In genomic region chr2:195419033-195419432, GRCh38 we compare ENCODE assay signal across 35 cellular contexts.
"Had no signal": no experiment of that assay in that cellular context is flagged by ENCODE, and none has a peak within 500 bp of the region (broad histone marks: within the 10 kb centered on the region; RNA-seq: fewer than 3 reads in every experiment).

No MANE protein-coding gene starts in this region.

- DNase-seq: activated B cell treated with CpG ODN at 0.5 μM for 24 hours; activated CD4-positive, alpha-beta memory T cell treated with anti-CD3 and anti-CD28 coated beads for 36 hours; activated CD4-positive, alpha-beta T cell treated with anti-CD3 and anti-CD28 coated beads for 4 hours; activated CD4-positive, alpha-beta T cell treated with anti-CD3 and anti-CD28 coated beads, Interleukin-2, amount 10 ng/mL, durations not matched to agents 24 days and 14 days; activated CD4-positive, alpha-beta T cell treated with anti-CD3 and anti-CD28 coated beads, Interleukin-2, amount 50 U/mL, for 1 hour; activated CD4-positive, alpha-beta T cell treated with anti-CD3 and anti-CD28 coated beads, Interleukin-2, amount 50 U/mL, for 4 hours; activated CD4-positive, CD25-positive, alpha-beta regulatory T cell treated with anti-CD3 and anti-CD28 coated beads, Interleukin-2, amount 50 U/mL, for 72 hours; activated CD8-positive, alpha-beta memory T cell treated with anti-CD3 and anti-CD28 coated beads, Interleukin-2, amount 50 U/mL, for 4 hours; activated CD8-positive, alpha-beta T cell treated with anti-CD3 and anti-CD28 coated beads for 36 hours; activated effector memory CD4-positive, alpha-beta T cell treated with anti-CD3 and anti-CD28 coated beads, Interleukin-2, amount 50 U/mL, for 16 hours; activated gamma-delta T cell treated with Interleukin-2 at 50 U/mL for 16 hours; activated naive CD4-positive, alpha-beta T cell; activated naive CD4-positive, alpha-beta T cell treated with anti-CD3 and anti-CD28 coated beads for 36 hours; activated naive CD4-positive, alpha-beta T cell treated with anti-CD3 and anti-CD28 coated beads, Interleukin-2, amount 50 U/mL, for 16 hours; activated naive CD8-positive, alpha-beta T cell treated with anti-CD3 and anti-CD28 coated beads for 36 hours; activated T-cell treated with anti-CD3 and anti-CD28 coated beads for 4 hours; activated T-cell treated with anti-CD3 and anti-CD28 coated beads, Interleukin-2, amount 50 U/mL, for 1 hour; activated T-cell treated with anti-CD3 and anti-CD28 coated beads, Interleukin-2, amount 50 U/mL, for 4 hours; activated T-cell treated with anti-CD3 and anti-CD28 coated beads, Interleukin-2, amount 50 U/mL, for 72 hours; adrenal gland; amniotic stem cell; aorta; body of pancreas; brain microvascular endothelial cell; central memory CD4-positive, alpha-beta T cell; T-helper 1 cell; T-helper 2 cell; T-helper 9 cell had no signal

- H3K4me3 ChIP-seq: adrenal gland, body of pancreas, breast epithelium had no signal

- H3K4me1 ChIP-seq: adrenal gland, body of pancreas, breast epithelium had no signal

- H3K27me3 Mint-ChIP-seq: activated B cell treated with CpG ODN at 0.5 μM for 24 hours; activated CD4-positive, alpha-beta memory T cell treated with anti-CD3 and anti-CD28 coated beads for 36 hours; activated CD4-positive, alpha-beta T cell treated with anti-CD3 and anti-CD28 coated beads, Interleukin-2, amount 10 ng/mL, durations not matched to agents 24 days and 14 days; activated CD8-positive, alpha-beta T cell treated with anti-CD3 and anti-CD28 coated beads for 36 hours; activated naive CD8-positive, alpha-beta T cell treated with anti-CD3 and anti-CD28 coated beads for 36 hours; activated T-helper 17 cell treated with anti-CD3 and anti-CD28 coated beads, Interleukin-2, amount 50 U/mL, for 72 hours had no signal

- H3K27ac Mint-ChIP-seq: activated B cell treated with CpG ODN at 0.5 μM for 24 hours; activated CD4-positive, alpha-beta memory T cell treated with anti-CD3 and anti-CD28 coated beads for 36 hours; activated CD4-positive, alpha-beta T cell treated with anti-CD3 and anti-CD28 coated beads, Interleukin-2, amount 10 ng/mL, durations not matched to agents 24 days and 14 days; activated CD8-positive, alpha-beta T cell treated with anti-CD3 and anti-CD28 coated beads for 36 hours; activated naive CD4-positive, alpha-beta T cell treated with anti-CD3 and anti-CD28 coated beads for 36 hours; activated naive CD4-positive, alpha-beta T cell treated with anti-CD3 and anti-CD28 coated beads, Interleukin-2, amount 50 U/mL, for 72 hours; activated naive CD8-positive, alpha-beta T cell treated with anti-CD3 and anti-CD28 coated beads for 36 hours; activated T-cell treated with anti-CD3 and anti-CD28 coated beads, Interleukin-2, amount 50 U/mL, for 72 hours; activated T-helper 1 cell treated with anti-CD3 and anti-CD28 coated beads, Interleukin-12 subunit alpha, Interleukin-12 subunit beta, Interleukin-2, Interleukin-4 antibody, amounts not matched to agents 30 ng/mL and 10 ng/mL and 1 ng/mL, durations not matched to agents 14 hours and 24 hours and 36 hours; activated T-helper 17 cell treated with anti-CD3 and anti-CD28 coated beads, Interleukin-2, amount 50 U/mL, for 72 hours; T-helper 1 cell treated with Interleukin-12 subunit alpha and Interleukin-12 subunit beta and Interleukin-4 antibody, amounts not matched to agents 30 μg/mL and 1 μg/mL, for 36 hours; T-helper 2 cell treated with Interferon-gamma antibody and Interleukin-4, amounts not matched to agents 5 μg/mL and 100 μg/mL, for 36 hours had no signal

- H3K36me3 Mint-ChIP-seq: activated CD4-positive, alpha-beta memory T cell treated with anti-CD3 and anti-CD28 coated beads for 36 hours; activated naive CD4-positive, alpha-beta T cell treated with anti-CD3 and anti-CD28 coated beads, Interleukin-2, amount 50 U/mL, for 72 hours; activated naive CD8-positive, alpha-beta T cell treated with anti-CD3 and anti-CD28 coated beads for 36 hours had no signal

- H3K27ac ChIP-seq: adrenal gland, body of pancreas, brain microvascular endothelial cell, breast epithelium, VCaP had no signal

- H3K9me3 Mint-ChIP-seq: activated B cell treated with CpG ODN at 0.5 μM for 24 hours; activated CD4-positive, alpha-beta memory T cell treated with anti-CD3 and anti-CD28 coated beads for 36 hours; activated CD8-positive, alpha-beta T cell treated with anti-CD3 and anti-CD28 coated beads for 36 hours; activated naive CD4-positive, alpha-beta T cell treated with anti-CD3 and anti-CD28 coated beads for 36 hours; activated naive CD4-positive, alpha-beta T cell treated with anti-CD3 and anti-CD28 coated beads, Interleukin-2, amount 50 U/mL, for 72 hours; activated naive CD8-positive, alpha-beta T cell treated with anti-CD3 and anti-CD28 coated beads for 36 hours; activated T-cell treated with anti-CD3 and anti-CD28 coated beads, Interleukin-2, amount 50 U/mL, for 4 hours; activated T-cell treated with anti-CD3 and anti-CD28 coated beads, Interleukin-2, amount 50 U/mL, for 72 hours; activated T-helper 1 cell treated with anti-CD3 and anti-CD28 coated beads, Interleukin-12 subunit alpha, Interleukin-12 subunit beta, Interleukin-2, Interleukin-4 antibody, amounts not matched to agents 30 ng/mL and 10 ng/mL and 1 ng/mL, durations not matched to agents 14 hours and 24 hours and 36 hours; activated T-helper 17 cell treated with anti-CD3 and anti-CD28 coated beads, Interleukin-2, amount 50 U/mL, for 72 hours; T-helper 1 cell treated with Interleukin-12 subunit alpha and Interleukin-12 subunit beta and Interleukin-4 antibody, amounts not matched to agents 30 μg/mL and 1 μg/mL, for 36 hours; T-helper 2 cell treated with Interferon-gamma antibody and Interleukin-4, amounts not matched to agents 5 μg/mL and 100 μg/mL, for 36 hours had no signal

- H3K4me3 Mint-ChIP-seq: activated B cell treated with CpG ODN at 0.5 μM for 24 hours; activated CD4-positive, alpha-beta memory T cell treated with anti-CD3 and anti-CD28 coated beads for 36 hours; activated CD4-positive, alpha-beta T cell treated with anti-CD3 and anti-CD28 coated beads, Interleukin-2, amount 10 ng/mL, durations not matched to agents 24 days and 14 days; activated CD8-positive, alpha-beta T cell treated with anti-CD3 and anti-CD28 coated beads for 36 hours; activated naive CD4-positive, alpha-beta T cell treated with anti-CD3 and anti-CD28 coated beads for 36 hours; activated naive CD8-positive, alpha-beta T cell treated with anti-CD3 and anti-CD28 coated beads for 36 hours; activated T-cell treated with anti-CD3 and anti-CD28 coated beads, Interleukin-2, amount 50 U/mL, for 4 hours; activated T-cell treated with anti-CD3 and anti-CD28 coated beads, Interleukin-2, amount 50 U/mL, for 72 hours; activated T-helper 1 cell treated with anti-CD3 and anti-CD28 coated beads, Interleukin-12 subunit alpha, Interleukin-12 subunit beta, Interleukin-2, Interleukin-4 antibody, amounts not matched to agents 30 ng/mL and 10 ng/mL and 1 ng/mL, durations not matched to agents 14 hours and 24 hours and 36 hours; activated T-helper 17 cell treated with anti-CD3 and anti-CD28 coated beads, Interleukin-2, amount 50 U/mL, for 72 hours; T-helper 1 cell treated with Interleukin-12 subunit alpha and Interleukin-12 subunit beta and Interleukin-4 antibody, amounts not matched to agents 30 μg/mL and 1 μg/mL, for 36 hours; T-helper 2 cell treated with Interferon-gamma antibody and Interleukin-4, amounts not matched to agents 5 μg/mL and 100 μg/mL, for 36 hours had no signal

- H3K27me3 ChIP-seq: adrenal gland, body of pancreas, brain microvascular endothelial cell, breast epithelium had no signal

- H3K9me3 ChIP-seq: adrenal gland, body of pancreas, breast epithelium had no signal

- H3K4me1 Mint-ChIP-seq: activated CD4-positive, alpha-beta T cell treated with anti-CD3 and anti-CD28 coated beads, Interleukin-2, amount 10 ng/mL, durations not matched to agents 24 days and 14 days; activated naive CD8-positive, alpha-beta T cell treated with anti-CD3 and anti-CD28 coated beads for 36 hours; activated T-helper 17 cell treated with anti-CD3 and anti-CD28 coated beads, Interleukin-2, amount 50 U/mL, for 72 hours had no signal

- H3K36me3 ChIP-seq: adrenal gland, brain microvascular endothelial cell, breast epithelium had no signal

- ATAC-seq: activated CD8-positive, alpha-beta T cell treated with anti-CD3 and anti-CD28 coated beads for 36 hours; activated naive CD4-positive, alpha-beta T cell treated with anti-CD3 and anti-CD28 coated beads, Interleukin-2, amount 50 U/mL, for 72 hours; activated T-cell treated with anti-CD3 and anti-CD28 coated beads, Interleukin-2, amount 50 U/mL, for 4 hours; activated T-cell treated with anti-CD3 and anti-CD28 coated beads, Interleukin-2, amount 50 U/mL, for 72 hours; activated T-helper 17 cell treated with anti-CD3 and anti-CD28 coated beads, Interleukin-2, amount 50 U/mL, for 72 hours; body of pancreas had no signal
